Comparison of ENCODE assay signal across 1 cellular context in the genomic region with DNA sequence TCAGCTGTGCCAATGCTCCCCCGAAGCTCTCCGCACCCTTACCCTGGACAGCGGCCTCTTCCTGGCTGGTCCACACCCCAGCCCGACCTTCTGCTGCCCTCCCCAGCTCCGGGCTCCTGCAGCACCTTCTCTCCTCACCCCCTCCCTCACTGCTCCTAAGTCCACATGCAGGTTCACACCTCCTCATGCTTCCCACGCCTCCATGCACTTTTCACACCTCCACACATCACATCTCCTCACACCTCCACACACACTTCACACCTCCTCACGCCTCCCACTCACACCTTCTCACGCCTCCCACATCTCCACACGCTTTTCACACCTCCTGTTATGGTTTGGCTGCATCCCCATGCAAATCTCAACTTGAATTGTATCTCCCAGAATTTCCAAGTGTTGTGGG.
TF ChIP-seq lines count a peak whose summit lies in the region.

No MANE protein-coding gene starts in this region.

TF ChIP-seq in GM12878, 131 proteins besides CTCF, POLR2A, EP300 and RAD21 (continued from another document):
- peak; percentile 95 to 96 for TF ChIP-seq IKZF2 (IDR thresholded peaks at IDR 0.05)
- TF ChIP-seq ESRRA (IDR thresholded peaks at IDR 0.05; ENCODE audit: low read length), result no peak
- no peak; the same call in 1 of the 2 replicates for TF ChIP-seq ZBTB4 (CRISPR knock-in tag; IDR thresholded peaks at IDR 0.05)
- no peak for TF ChIP-seq SMAD5 (IDR thresholded peaks at IDR 0.05; ENCODE audit: low read depth)
- no peak for TF ChIP-seq IRF4 (IDR thresholded peaks at IDR 0.05; ENCODE audit: low read depth, low read length)
- TF ChIP-seq PBX3 (IDR thresholded peaks at IDR 0.05; ENCODE audit: insufficient replicate concordance, low read depth, low read length), result no peak
- TF ChIP-seq, protein P1, sequence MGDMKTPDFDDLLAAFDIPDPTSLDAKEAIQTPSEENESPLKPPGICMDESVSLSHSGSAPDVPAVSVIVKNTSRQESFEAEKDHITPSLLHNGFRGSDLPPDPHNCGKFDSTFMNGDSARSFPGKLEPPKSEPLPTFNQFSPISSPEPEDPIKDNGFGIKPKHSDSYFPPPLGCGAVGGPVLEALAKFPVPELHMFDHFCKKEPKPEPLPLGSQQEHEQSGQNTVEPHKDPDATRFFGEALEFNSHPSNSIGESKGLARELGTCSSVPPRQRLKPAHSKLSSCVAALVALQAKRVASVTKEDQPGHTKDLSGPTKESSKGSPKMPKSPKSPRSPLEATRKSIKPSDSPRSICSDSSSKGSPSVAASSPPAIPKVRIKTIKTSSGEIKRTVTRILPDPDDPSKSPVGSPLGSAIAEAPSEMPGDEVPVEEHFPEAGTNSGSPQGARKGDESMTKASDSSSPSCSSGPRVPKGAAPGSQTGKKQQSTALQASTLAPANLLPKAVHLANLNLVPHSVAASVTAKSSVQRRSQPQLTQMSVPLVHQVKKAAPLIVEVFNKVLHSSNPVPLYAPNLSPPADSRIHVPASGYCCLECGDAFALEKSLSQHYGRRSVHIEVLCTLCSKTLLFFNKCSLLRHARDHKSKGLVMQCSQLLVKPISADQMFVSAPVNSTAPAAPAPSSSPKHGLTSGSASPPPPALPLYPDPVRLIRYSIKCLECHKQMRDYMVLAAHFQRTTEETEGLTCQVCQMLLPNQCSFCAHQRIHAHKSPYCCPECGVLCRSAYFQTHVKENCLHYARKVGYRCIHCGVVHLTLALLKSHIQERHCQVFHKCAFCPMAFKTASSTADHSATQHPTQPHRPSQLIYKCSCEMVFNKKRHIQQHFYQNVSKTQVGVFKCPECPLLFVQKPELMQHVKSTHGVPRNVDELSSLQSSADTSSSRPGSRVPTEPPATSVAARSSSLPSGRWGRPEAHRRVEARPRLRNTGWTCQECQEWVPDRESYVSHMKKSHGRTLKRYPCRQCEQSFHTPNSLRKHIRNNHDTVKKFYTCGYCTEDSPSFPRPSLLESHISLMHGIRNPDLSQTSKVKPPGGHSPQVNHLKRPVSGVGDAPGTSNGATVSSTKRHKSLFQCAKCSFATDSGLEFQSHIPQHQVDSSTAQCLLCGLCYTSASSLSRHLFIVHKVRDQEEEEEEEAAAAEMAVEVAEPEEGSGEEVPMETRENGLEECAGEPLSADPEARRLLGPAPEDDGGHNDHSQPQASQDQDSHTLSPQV (IDR thresholded peaks at IDR 0.05), result no peak
- TF ChIP-seq PML (IDR thresholded peaks at IDR 0.05; ENCODE audit: low read length), result no peak
- no peak for TF ChIP-seq CEBPZ (IDR thresholded peaks at IDR 0.05; ENCODE audit: low read depth, low read length)
- TF ChIP-seq CHD1 (IDR thresholded peaks at IDR 0.05; ENCODE audit: low read depth, low read length), result no peak
- no peak for TF ChIP-seq FOS (IDR thresholded peaks at IDR 0.05; ENCODE audit: borderline replicate concordance, extremely low read depth, insufficient read length)
- no peak for TF ChIP-seq MYB (IDR thresholded peaks at IDR 0.05; ENCODE audit: borderline replicate concordance, low read depth, low read length)
- TF ChIP-seq, protein P2, sequence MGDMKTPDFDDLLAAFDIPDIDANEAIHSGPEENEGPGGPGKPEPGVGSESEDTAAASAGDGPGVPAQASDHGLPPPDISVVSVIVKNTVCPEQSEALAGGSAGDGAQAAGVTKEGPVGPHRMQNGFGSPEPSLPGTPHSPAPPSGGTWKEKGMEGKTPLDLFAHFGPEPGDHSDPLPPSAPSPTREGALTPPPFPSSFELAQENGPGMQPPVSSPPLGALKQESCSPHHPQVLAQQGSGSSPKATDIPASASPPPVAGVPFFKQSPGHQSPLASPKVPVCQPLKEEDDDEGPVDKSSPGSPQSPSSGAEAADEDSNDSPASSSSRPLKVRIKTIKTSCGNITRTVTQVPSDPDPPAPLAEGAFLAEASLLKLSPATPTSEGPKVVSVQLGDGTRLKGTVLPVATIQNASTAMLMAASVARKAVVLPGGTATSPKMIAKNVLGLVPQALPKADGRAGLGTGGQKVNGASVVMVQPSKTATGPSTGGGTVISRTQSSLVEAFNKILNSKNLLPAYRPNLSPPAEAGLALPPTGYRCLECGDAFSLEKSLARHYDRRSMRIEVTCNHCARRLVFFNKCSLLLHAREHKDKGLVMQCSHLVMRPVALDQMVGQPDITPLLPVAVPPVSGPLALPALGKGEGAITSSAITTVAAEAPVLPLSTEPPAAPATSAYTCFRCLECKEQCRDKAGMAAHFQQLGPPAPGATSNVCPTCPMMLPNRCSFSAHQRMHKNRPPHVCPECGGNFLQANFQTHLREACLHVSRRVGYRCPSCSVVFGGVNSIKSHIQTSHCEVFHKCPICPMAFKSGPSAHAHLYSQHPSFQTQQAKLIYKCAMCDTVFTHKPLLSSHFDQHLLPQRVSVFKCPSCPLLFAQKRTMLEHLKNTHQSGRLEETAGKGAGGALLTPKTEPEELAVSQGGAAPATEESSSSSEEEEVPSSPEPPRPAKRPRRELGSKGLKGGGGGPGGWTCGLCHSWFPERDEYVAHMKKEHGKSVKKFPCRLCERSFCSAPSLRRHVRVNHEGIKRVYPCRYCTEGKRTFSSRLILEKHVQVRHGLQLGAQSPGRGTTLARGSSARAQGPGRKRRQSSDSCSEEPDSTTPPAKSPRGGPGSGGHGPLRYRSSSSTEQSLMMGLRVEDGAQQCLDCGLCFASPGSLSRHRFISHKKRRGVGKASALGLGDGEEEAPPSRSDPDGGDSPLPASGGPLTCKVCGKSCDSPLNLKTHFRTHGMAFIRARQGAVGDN (IDR thresholded peaks at IDR 0.05), result peak; percentile 23; the same call in 1 of the 2 replicates
- TF ChIP-seq FOXM1 (IDR thresholded peaks at IDR 0.05; ENCODE audit: low read depth, low read length), result no peak
